Comparison of ENCODE assay signal across 9 cellular contexts in genomic region chr20:41136336-41136694, GRCh38. TPM values are rescaled to one million over a fixed set of nuclear protein-coding genes. Genes with fewer than 3 reads are reported as not detected.
A peak's percentile ranks its signal among the peaks of the same experiment; 100 is the strongest.
DNase-seq lines count a peak whose midpoint lies in the region; ATAC-seq, FAIRE-seq and TF ChIP-seq lines count a peak whose summit lies in the region.
"Had no signal": no experiment of that assay in that cellular context is flagged by ENCODE, and none has a peak within 500 bp of the region (broad histone marks: within the 10 kb centered on the region; RNA-seq: fewer than 3 reads in every experiment).

No MANE protein-coding gene starts in this region.

- no peaks in the 10 kb centered on the region for H3K27me3 ChIP-seq in thoracic aorta (replicated peaks; ENCODE audit: insufficient read depth)

- TF ChIP-seq CTCF in kidney (IDR thresholded peaks at IDR 0.05; ENCODE audit: borderline replicate concordance, extremely low read depth, insufficient read depth), result no peak
- no peak for TF ChIP-seq CTCF in thoracic aorta (IDR thresholded peaks at IDR 0.05)

- H3K27ac ChIP-seq in kidney (ENCODE audit: low read depth in 2 of 2, low read length in 2 of 2) (peak overlapping the region; percentile 96 to 97), thoracic aorta (peak overlapping the region; percentile 92 to 94)

- H3K27me3 Mint-ChIP-seq in activated CD8-positive, alpha-beta memory T cell treated with anti-CD3 and anti-CD28 coated beads, Interleukin-2, amount 10 ng/mL, durations not matched to agents 7 days and 5 days, result no peaks in the 10 kb centered on the region
- no peaks in the 10 kb centered on the region for H3K27me3 Mint-ChIP-seq in activated T-helper 17 cell treated with anti-CD3 and anti-CD28 coated beads, Interleukin-2, amount 50 U/mL, for 72 hours

- H3K9me3 ChIP-seq in kidney (ENCODE audit: control insufficient read depth in 1 of 2, low read length in 2 of 2), result no peaks in the 10 kb centered on the region
- H3K9me3 ChIP-seq in thoracic aorta, result no peaks in the 10 kb centered on the region

- CTCF ChIA-PET in activated CD8-positive, alpha-beta memory T cell treated with anti-CD3 and anti-CD28 coated beads, Interleukin-2, amount 10 ng/mL, durations not matched to agents 7 days and 5 days (lab: Charles Lee), result interaction anchor here (0.8 to 6.8 kb wide), 17 partner anchors 8 to 203 kb away, joined by 3 to 114 read pairs (median 13); partner anchors contain the start of gene LPIN3

- H3K4me3 ChIP-seq in kidney (ENCODE audit: low read length in 2 of 2), result peak overlapping the region; percentile 52 to 78
- H3K4me3 ChIP-seq in thoracic aorta, result peak overlapping the region; percentile 92

- no peaks in the 10 kb centered on the region for H3K9me3 Mint-ChIP-seq in activated CD8-positive, alpha-beta memory T cell treated with anti-CD3 and anti-CD28 coated beads, Interleukin-2, amount 10 ng/mL, durations not matched to agents 7 days and 5 days (ENCODE audit: low read depth)
- no peaks in the 10 kb centered on the region for H3K9me3 Mint-ChIP-seq in activated T-helper 17 cell treated with anti-CD3 and anti-CD28 coated beads, Interleukin-2, amount 50 U/mL, for 72 hours

- H3K36me3 Mint-ChIP-seq in activated CD8-positive, alpha-beta memory T cell treated with anti-CD3 and anti-CD28 coated beads, Interleukin-2, amount 10 ng/mL, durations not matched to agents 7 days and 5 days, result peaks cover 17% of the 10 kb centered on the region
- H3K36me3 Mint-ChIP-seq in activated T-helper 17 cell treated with anti-CD3 and anti-CD28 coated beads, Interleukin-2, amount 50 U/mL, for 72 hours (ENCODE audit: low read depth), result peaks cover 45% of the 10 kb centered on the region

- H3K9ac ChIP-seq in kidney (ENCODE audit: low read length in 2 of 2), result peak overlapping the region; percentile 37

- no peak for FAIRE-seq in kidney (lab: Jason Lieb, UNC)
- FAIRE-seq: G401.6 had no signal

- H3K36me3 ChIP-seq in kidney (ENCODE audit: control insufficient read depth in 1 of 2, insufficient read depth in 2 of 2, low read length in 2 of 2) (no peaks in the 10 kb centered on the region), thoracic aorta (no peaks in the 10 kb centered on the region)

- peak overlapping the region; percentile 76 for H3K27ac Mint-ChIP-seq in activated CD8-positive, alpha-beta memory T cell treated with anti-CD3 and anti-CD28 coated beads, Interleukin-2, amount 10 ng/mL, durations not matched to agents 7 days and 5 days
- peak overlapping the region; percentile 60 for H3K27ac Mint-ChIP-seq in activated T-helper 17 cell treated with anti-CD3 and anti-CD28 coated beads, Interleukin-2, amount 50 U/mL, for 72 hours

- DNase-seq in activated CD8-positive, alpha-beta memory T cell treated with anti-CD3 and anti-CD28 coated beads, Interleukin-2, amount 10 ng/mL, durations not matched to agents 7 days and 5 days, result no peak
- DNase-seq in activated CD8-positive, alpha-beta memory T cell treated with anti-CD3 and anti-CD28 coated beads, Interleukin-2, amount 50 U/mL, for 4 hours, result no peak
- no peak for DNase-seq in kidney
- no peak for DNase-seq in thoracic aorta (ENCODE audit: low spot score)
- no peak for DNase-seq in SKM-1 treated with dmso at 0.1 percent for 144 hours (lab: John Stamatoyannopoulos, UW; ENCODE audit: unreplicated experiment)

- peaks cover 48% of the 10 kb centered on the region for H3K4me1 Mint-ChIP-seq in activated CD8-positive, alpha-beta memory T cell treated with anti-CD3 and anti-CD28 coated beads, Interleukin-2, amount 10 ng/mL, durations not matched to agents 7 days and 5 days
- H3K4me1 Mint-ChIP-seq in activated T-helper 17 cell treated with anti-CD3 and anti-CD28 coated beads, Interleukin-2, amount 50 U/mL, for 72 hours, result peaks cover 37% of the 10 kb centered on the region

- H3K4me3 Mint-ChIP-seq in activated CD8-positive, alpha-beta memory T cell treated with anti-CD3 and anti-CD28 coated beads, Interleukin-2, amount 10 ng/mL, durations not matched to agents 7 days and 5 days, result peak overlapping the region; percentile 91
- peak overlapping the region; percentile 84 for H3K4me3 Mint-ChIP-seq in activated T-helper 17 cell treated with anti-CD3 and anti-CD28 coated beads, Interleukin-2, amount 50 U/mL, for 72 hours

- intact Hi-C loops in kidney (cut with DNase I), result no loop called here

- H3K4me1 ChIP-seq in kidney (ENCODE audit: control insufficient read depth in 1 of 2, insufficient read depth in 1 of 2, low read depth in 1 of 2, low read length in 2 of 2) (peaks cover 27 to 31% of the 10 kb centered on the region in 2 donors), thoracic aorta (ENCODE audit: control insufficient read depth in 1 of 2, low read depth in 2 of 2) (peaks cover 6 to 35% of the 10 kb centered on the region in 2 donors)

- no peak for ATAC-seq in activated CD8-positive, alpha-beta memory T cell treated with anti-CD3 and anti-CD28 coated beads, Interleukin-2, amount 10 ng/mL, durations not matched to agents 7 days and 5 days
- no peak for ATAC-seq in activated T-helper 17 cell treated with anti-CD3 and anti-CD28 coated beads, Interleukin-2, amount 50 U/mL, for 72 hours (replicated peaks)
- ATAC-seq in thoracic aorta (ENCODE audit: insufficient number of reproducible peaks, low FRiP score, low read depth) (no peak), HG03196 (IDR thresholded peaks at IDR 0.05; ENCODE audit: unreplicated experiment) (no peak), HG02759 (IDR thresholded peaks at IDR 0.05; ENCODE audit: unreplicated experiment) (no peak)

RNA-seq across cellular contexts. Expression of gene PLCG1, which starts 1.0 kb away (rescaled TPM):
- total RNA-seq in activated CD8-positive, alpha-beta memory T cell treated with anti-CD3 and anti-CD28 coated beads, Interleukin-2, amount 10 ng/mL, durations not matched to agents 7 days and 5 days, result 100 to 1,000 TPM; 201 to 337 TPM
- total RNA-seq in activated T-helper 17 cell treated with anti-CD3 and anti-CD28 coated beads, Interleukin-2, amount 50 U/mL, for 72 hours, result 100 to 1,000 TPM; 184 to 628 TPM
- total RNA-seq in kidney, result 117 TPM
- 12.5 TPM for polyA plus RNA-seq in kidney (ENCODE audit: insufficient read depth, low read depth, low replicate concordance)
- 100 to 1,000 TPM; 185 to 255 TPM for total RNA-seq in thoracic aorta
